ENCODE assay signal across 31 cellular contexts in the genomic region with DNA sequence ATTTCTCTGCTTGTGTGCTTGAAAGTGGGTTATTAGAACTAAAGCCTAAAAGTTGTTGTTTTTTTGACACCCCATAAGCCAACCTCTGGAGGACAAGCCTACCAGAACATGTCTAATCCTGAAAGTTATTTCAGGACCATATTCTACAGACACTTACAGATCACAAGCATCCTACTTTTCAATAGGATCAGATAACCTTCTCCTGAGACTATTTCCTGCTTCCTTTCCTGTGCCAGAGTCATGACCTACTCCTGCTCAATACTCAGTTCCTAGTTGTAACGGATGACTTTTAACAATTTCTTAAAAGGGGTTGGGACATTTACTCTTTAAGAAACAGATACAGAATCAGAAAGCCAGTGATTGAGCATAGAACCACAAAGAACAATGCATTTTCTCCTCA.
"Had no signal": no experiment of that assay in that cellular context is flagged by ENCODE, and none has a peak within 500 bp of the region (broad histone marks: within the 10 kb centered on the region; RNA-seq: fewer than 3 reads in every experiment).

No MANE protein-coding gene starts in this region.

- H3K4me1 ChIP-seq: colonic mucosa, prostate gland, suprapubic skin had no signal

- H3K27ac ChIP-seq: colonic mucosa, epithelial cell of prostate, neural progenitor cell, prostate gland, right atrium auricular region, suprapubic skin, transverse colon, upper lobe of right lung, uterus had no signal

- H3K9me3 ChIP-seq: colonic mucosa, gastrocnemius medialis, prostate gland, right atrium auricular region, suprapubic skin, transverse colon, upper lobe of right lung, uterus had no signal

- H3K4me3 ChIP-seq: colonic mucosa, gastrocnemius medialis, lung, neural progenitor cell, prostate gland, right atrium auricular region, smooth muscle cell, suprapubic skin, transverse colon, upper lobe of right lung, uterus had no signal

- H3K4me2 ChIP-seq: neural progenitor cell, smooth muscle cell had no signal

- DNase-seq: colonic mucosa; effector memory CD8-positive, alpha-beta T cell; gastrocnemius medialis; head of caudate nucleus; hippocampal formation; left cardiac atrium; left ventricle myocardium superior; naive thymus-derived CD4-positive, alpha-beta T cell; stimulated activated CD4-positive, alpha-beta T cell treated with anti-CD3 and anti-CD28 coated beads, Interleukin-12 subunit alpha, Interleukin-12 subunit beta, amount 100 ng/mL, for 4 hours; stimulated activated CD4-positive, alpha-beta T cell treated with anti-CD3 and anti-CD28 coated beads, Interleukin-1b, Interleukin-23, amount 100 ng/mL, for 48 hours; stimulated activated CD4-positive, alpha-beta T cell treated with anti-CD3 and anti-CD28 coated beads, Interleukin-4, amount 100 ng/mL, for 1 hour; stimulated activated CD8-positive, alpha-beta memory T cell treated with anti-CD3 and anti-CD28 coated beads, Interleukin-4, amount 100 ng/mL, for 48 hours; stimulated activated naive CD4-positive, alpha-beta T cell; stimulated activated naive CD8-positive, alpha-beta T cell treated with anti-CD3 and anti-CD28 coated beads, Interleukin-15, amount 100 ng/mL, for 72 hours; transverse colon; upper lobe of right lung; uterus had no signal

- H3K4me3 Mint-ChIP-seq: effector memory CD8-positive, alpha-beta T cell; memory B cell; mesothelial cell of epicardium; naive thymus-derived CD4-positive, alpha-beta T cell; nephron; neural progenitor cell; stimulated activated naive CD8-positive, alpha-beta T cell treated with anti-CD3 and anti-CD28 coated beads, Interleukin-15, amount 100 ng/mL, for 72 hours had no signal

- FAIRE-seq: endometrium, islet of Langerhans had no signal

- ATAC-seq: effector memory CD8-positive, alpha-beta T cell; esophagus mucosa; gastrocnemius medialis; left cardiac atrium; left ventricle myocardium superior; naive thymus-derived CD4-positive, alpha-beta T cell; sciatic nerve; stimulated activated naive CD8-positive, alpha-beta T cell treated with anti-CD3 and anti-CD28 coated beads, Interleukin-15, amount 100 ng/mL, for 72 hours; upper lobe of right lung had no signal

- H2AFZ ChIP-seq: neural progenitor cell had no signal

- H3K27ac Mint-ChIP-seq: effector memory CD8-positive, alpha-beta T cell; memory B cell; mesothelial cell of epicardium; naive thymus-derived CD4-positive, alpha-beta T cell; nephron; neural progenitor cell; stimulated activated naive CD8-positive, alpha-beta T cell treated with anti-CD3 and anti-CD28 coated beads, Interleukin-15, amount 100 ng/mL, for 72 hours had no signal

- H3K27me3 Mint-ChIP-seq: effector memory CD8-positive, alpha-beta T cell had no signal

- H3K36me3 Mint-ChIP-seq: memory B cell; mesothelial cell of epicardium; naive thymus-derived CD4-positive, alpha-beta T cell; neural progenitor cell had no signal

- H3K36me3 ChIP-seq: colonic mucosa, gastrocnemius medialis, neural progenitor cell, prostate gland, right atrium auricular region, suprapubic skin, transverse colon, upper lobe of right lung, uterus had no signal

- H3K9ac ChIP-seq: neural progenitor cell had no signal

- H3K9me3 Mint-ChIP-seq: effector memory CD8-positive, alpha-beta T cell; memory B cell; mesothelial cell of epicardium; naive thymus-derived CD4-positive, alpha-beta T cell; neural progenitor cell; stimulated activated naive CD8-positive, alpha-beta T cell treated with anti-CD3 and anti-CD28 coated beads, Interleukin-15, amount 100 ng/mL, for 72 hours had no signal

- H3K27me3 ChIP-seq: colonic mucosa, gastrocnemius medialis, neural progenitor cell, right atrium auricular region, suprapubic skin, transverse colon, upper lobe of right lung, uterus had no signal
